Comparison of ENCODE assay signal across 14 cellular contexts in the genomic region with DNA sequence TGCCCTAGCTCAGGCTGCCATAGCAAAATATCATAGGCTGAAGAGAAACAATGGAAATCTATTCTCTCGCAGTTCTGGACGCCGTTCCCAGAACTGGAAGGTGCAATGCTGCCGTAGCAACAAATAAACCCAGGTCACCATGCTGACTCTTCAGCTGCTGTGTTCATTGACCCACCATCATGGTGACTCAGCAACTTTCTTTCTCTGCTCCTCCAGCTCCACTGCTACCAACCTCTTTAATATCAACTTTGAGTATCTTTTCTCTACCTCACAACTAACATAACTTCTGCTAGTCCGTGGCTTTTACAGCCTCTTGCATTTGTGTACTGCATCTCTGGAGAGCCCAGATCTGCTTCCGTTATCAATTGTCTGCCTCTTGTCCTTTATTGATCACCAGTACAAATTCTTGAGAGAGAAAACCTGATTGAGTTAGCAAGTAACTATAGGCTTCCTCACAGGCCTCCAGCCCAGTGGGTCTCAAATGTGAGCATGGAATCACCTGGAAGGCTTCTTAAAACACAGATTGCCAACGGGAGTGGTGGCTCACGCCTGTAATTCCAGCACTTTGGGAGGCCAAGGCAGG. TPM values are rescaled to one million over a fixed set of nuclear protein-coding genes. Genes with fewer than 3 reads are reported as not detected.
A peak's percentile ranks its signal among the peaks of the same experiment; 100 is the strongest.
DNase-seq lines count a peak whose midpoint lies in the region; ATAC-seq and TF ChIP-seq lines count a peak whose summit lies in the region.
"Had no signal": no experiment of that assay in that cellular context is flagged by ENCODE, and none has a peak within 500 bp of the region (broad histone marks: within the 10 kb centered on the region; RNA-seq: fewer than 3 reads in every experiment).

No MANE protein-coding gene starts in this region.

- H3K27ac ChIP-seq in neural progenitor cell, result no peak overlapping the region
- H3K27ac ChIP-seq: adrenal gland had no signal

- H3K4me2 ChIP-seq in neural progenitor cell, result no peak overlapping the region

- H3K27ac Mint-ChIP-seq in neural progenitor cell, result no peak overlapping the region
- H3K27ac Mint-ChIP-seq: effector memory CD8-positive, alpha-beta T cell; naive thymus-derived CD4-positive, alpha-beta T cell; T-cell had no signal

- no peaks in the 10 kb centered on the region for H3K4me1 ChIP-seq in neural progenitor cell

- no peaks in the 10 kb centered on the region for H3F3A ChIP-seq in neural progenitor cell (ENCODE audit: low read depth)

- DNase-seq in NCI-H2029 (lab: John Stamatoyannopoulos, UW), result peak; percentile 21
- DNase-seq in NCI-H2029 treated with DMSO at 0.1 percent for 48 hours (lab: John Stamatoyannopoulos, UW), result no peak
- DNase-seq in NB4 (ENCODE audit: low read depth), result peak; percentile 31
- peak; percentile 26 to 27 for DNase-seq in cardiac fibroblast (ENCODE audit: low read depth in 2 of 2)
- no peak for DNase-seq in neural progenitor cell (ENCODE audit: low spot score)
- no peak for DNase-seq in hepatic stellate cell (ENCODE audit: low spot score)
- no peak for DNase-seq in left cardiac atrium
- DNase-seq: activated CD8-positive, alpha-beta memory T cell treated with anti-CD3 and anti-CD28 coated beads for 24 hours; adrenal gland; effector memory CD8-positive, alpha-beta T cell; naive thymus-derived CD4-positive, alpha-beta T cell; NCI-H446 treated with DMSO at 0.1 percent for 48 hours; T-cell had no signal

- no peak overlapping the region for H3K4me3 ChIP-seq in NB4 (ENCODE audit: low read depth, low read length)
- H3K4me3 ChIP-seq in cardiac fibroblast (replicated peaks in 1 of 2; ENCODE audit: low read depth in 2 of 2, low read length in 2 of 2), result no peak overlapping the region
- no peak overlapping the region for H3K4me3 ChIP-seq in neural progenitor cell
- H3K4me3 ChIP-seq: adrenal gland had no signal

- no peaks in the 10 kb centered on the region for H3K79me2 ChIP-seq in neural progenitor cell (ENCODE audit: low read depth)

- peaks cover 7% of the 10 kb centered on the region for H3K4me1 Mint-ChIP-seq in neural progenitor cell

- H4K20me1 ChIP-seq in neural progenitor cell (ENCODE audit: low read depth), result no peaks in the 10 kb centered on the region

- H3K9me3 ChIP-seq in neural progenitor cell (ENCODE audit: low read depth), result no peaks in the 10 kb centered on the region
- H3K9me3 ChIP-seq: adrenal gland had no signal

- H3K36me3 ChIP-seq in neural progenitor cell, result no peaks in the 10 kb centered on the region
- H3K36me3 ChIP-seq: adrenal gland had no signal

- no peaks in the 10 kb centered on the region for H3K27me3 Mint-ChIP-seq in neural progenitor cell (ENCODE audit: insufficient read depth, low read depth)
- H3K27me3 Mint-ChIP-seq: T-cell had no signal

- H3K4me3 Mint-ChIP-seq in neural progenitor cell, result no peak overlapping the region
- H3K4me3 Mint-ChIP-seq: effector memory CD8-positive, alpha-beta T cell; naive thymus-derived CD4-positive, alpha-beta T cell; T-cell had no signal

- no peaks in the 10 kb centered on the region for H3K27me3 ChIP-seq in neural progenitor cell
- H3K27me3 ChIP-seq: adrenal gland had no signal

- TF ChIP-seq POLR2A in NB4 (IDR thresholded peaks at IDR 0.05; ENCODE audit: extremely low read depth, insufficient read length), result no peak

- TF ChIP-seq CTCF in NB4 (IDR thresholded peaks at IDR 0.05; ENCODE audit: low read depth, low read length) (no peak), cardiac fibroblast (IDR thresholded peaks at IDR 0.05; ENCODE audit: low read depth, low read length) (no peak), neural progenitor cell (IDR thresholded peaks at IDR 0.05) (no peak)

- no peak overlapping the region for H3K9ac ChIP-seq in neural progenitor cell

- intact Hi-C loops in left cardiac atrium (cut with DNase I), result no loop called here

- ATAC-seq in HG02763 (IDR thresholded peaks at IDR 0.05; ENCODE audit: unreplicated experiment) (no peak), left cardiac atrium (no peak)
- ATAC-seq: effector memory CD8-positive, alpha-beta T cell; naive thymus-derived CD4-positive, alpha-beta T cell; T-cell had no signal

- H3K9me3 Mint-ChIP-seq in neural progenitor cell, result no peaks in the 10 kb centered on the region
- H3K9me3 Mint-ChIP-seq: effector memory CD8-positive, alpha-beta T cell; naive thymus-derived CD4-positive, alpha-beta T cell; T-cell had no signal

- H2AFZ ChIP-seq in neural progenitor cell (replicated peaks), result peak overlapping the region; percentile 73

- H3K36me3 Mint-ChIP-seq in neural progenitor cell, result no peaks in the 10 kb centered on the region
- H3K36me3 Mint-ChIP-seq: naive thymus-derived CD4-positive, alpha-beta T cell; T-cell had no signal

RNA-seq across cellular contexts. Expression of a gene that starts 47.3 kb away (rescaled TPM):
- total RNA-seq in neural progenitor cell (ENCODE audit: low replicate concordance) (32.4 and 45.6 TPM in 2 replicates), left cardiac atrium (10 to 100 TPM; 35.2 to 48.3 TPM)

Comparison
In these comparisons a context has a peak if more than half of its experiments do, and no peak if none do; other contexts are left out.
1. DNase-seq: peak in NCI-H2029 (single experiment), NB4 (single experiment) and cardiac fibroblast (2 of 2); none in NCI-H2029 treated with DMSO at 0.1 percent for 48 hours (single experiment), neural progenitor cell (single experiment), hepatic stellate cell (single experiment) and left cardiac atrium (single experiment).